In the genomic region with DNA sequence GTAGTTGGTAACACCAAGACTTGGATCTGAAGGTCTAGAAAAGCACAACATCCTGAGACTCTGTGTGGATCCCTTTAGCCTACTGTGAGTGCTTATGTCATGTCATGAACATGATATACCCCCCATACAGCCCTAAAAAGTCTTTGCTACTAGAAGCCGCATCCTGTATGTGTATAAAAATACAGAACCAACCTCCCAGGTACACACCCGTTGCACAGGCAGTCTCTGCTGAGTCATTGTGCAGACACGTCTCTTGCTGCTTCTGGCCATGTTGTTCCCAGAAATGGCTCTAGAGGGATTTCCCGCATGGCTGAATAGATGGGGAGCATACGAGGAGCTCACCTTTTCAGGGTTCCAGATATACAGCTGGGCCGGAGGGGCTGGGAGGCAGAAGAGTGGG, we compare ENCODE assay signal across 1 cellular context.
TF ChIP-seq lines count a peak whose summit lies in the region.

No MANE protein-coding gene starts in this region.

TF ChIP-seq in K562, 482 proteins besides CTCF, POLR2A, EP300 and RAD21 (continued from another document):
- TF ChIP-seq ZBTB34 (CRISPR knock-in tag; IDR thresholded peaks at IDR 0.05) (no peak), MAFK (IDR thresholded peaks at IDR 0.05; ENCODE audit: low read length) (peak; percentile 76), NFE2 (IDR thresholded peaks at IDR 0.05; ENCODE audit: low read depth) (peak; percentile 93), MAFG (tag; conservative IDR thresholded peaks at IDR 0.05) (peak; percentile 88), XRCC5 (IDR thresholded peaks at IDR 0.05; ENCODE audit: low read depth, low read length) (no peak), SMARCE1 (IDR thresholded peaks at IDR 0.05) (no peak), NFE2L1 (tag; IDR thresholded peaks at IDR 0.05; ENCODE audit: borderline replicate concordance, low read depth) (peak; percentile 72), NR3C1 (CRISPR knock-in tag; IDR thresholded peaks at IDR 0.05) (no peak), USF2 (CRISPR knock-in tag; IDR thresholded peaks at IDR 0.05) (no peak), MAX (CRISPR knock-in tag; IDR thresholded peaks at IDR 0.05) (no peak), ZNF830 (CRISPR knock-in tag; IDR thresholded peaks at IDR 0.05) (no peak)
TF ChIP-seq in K562: peak in this region for 13.
